29 cellular contexts compared by ENCODE assay signal in genomic region chr14:32136027-32136825, GRCh38. TPM values are rescaled to one million over a fixed set of nuclear protein-coding genes. Genes with fewer than 3 reads are reported as not detected.
A peak's percentile ranks its signal among the peaks of the same experiment; 100 is the strongest.
DNase-seq lines count a peak whose midpoint lies in the region; ATAC-seq, FAIRE-seq and TF ChIP-seq lines count a peak whose summit lies in the region.
"Had no signal": no experiment of that assay in that cellular context is flagged by ENCODE, and none has a peak within 500 bp of the region (broad histone marks: within the 10 kb centered on the region; RNA-seq: fewer than 3 reads in every experiment).

No MANE protein-coding gene starts in this region.

- FAIRE-seq in HepG2 (lab: Jason Lieb, UNC), result no peak
- FAIRE-seq: GM12878 had no signal

- CTCF ChIA-PET in HepG2 (lab: Yijun Ruan, JAX; ENCODE audit: low intra/inter-chr PET ratio, low total read pairs), result no interaction called here

- BruUV-seq in HepG2 (replicated peaks; lab: Mats Ljungman, UMichigan), result no TSS peak

- intact Hi-C loops in HepG2 (cut with micrococcal nuclease; ENCODE audit: unreplicated experiment), result no loop called here

- 89% methylated on average over 2 of the region's 2 CpGs; no CpG with 5 or more reads in 1 of the 2 experiments for WGBS in endodermal cell (ENCODE audit: insufficient coverage in 1 of 2, insufficient read length in 1 of 2), 2 experiments
- 93% methylated on average over 2 of the region's 2 CpGs for WGBS in HepG2 (ENCODE audit: low lambda C conversion rate)

- no peaks in the 10 kb centered on the region for H3K27me3 Mint-ChIP-seq in endodermal cell (ENCODE audit: insufficient read depth)
- H3K27me3 Mint-ChIP-seq: CD4-positive, alpha-beta memory T cell had no signal

- TF ChIP-seq EP300 in Ishikawa (IDR thresholded peaks at IDR 0.05; ENCODE audit: borderline replicate concordance) (no peak), HepG2 (IDR thresholded peaks at IDR 0.05; ENCODE audit: low read depth in 2 of 2, low read length in 2 of 2) (no peak), HepG2 (CRISPR knock-in tag; IDR thresholded peaks at IDR 0.05; ENCODE audit: borderline replicate concordance) (no peak)

- peaks cover 61% of the 10 kb centered on the region for H3K9me3 ChIP-seq in endodermal cell (ENCODE audit: control insufficient read depth, low read length)
- H3K9me3 ChIP-seq in HepG2 (ENCODE audit: low read length), result peaks cover 22% of the 10 kb centered on the region

- H3K27ac Mint-ChIP-seq in endodermal cell, result no peak overlapping the region
- H3K27ac Mint-ChIP-seq: CD4-positive, alpha-beta memory T cell; GM23338; H9 had no signal

- POLR2A ChIA-PET in HepG2 (lab: Yijun Ruan, JAX), result interaction anchor here (1.5 kb wide), 1 partner anchor 60 kb away, joined by 3 read pairs; the partner anchor contains the start of gene ARHGAP5

- H3K4me3 Mint-ChIP-seq in endodermal cell, result no peak overlapping the region
- H3K4me3 Mint-ChIP-seq: CD4-positive, alpha-beta memory T cell; GM23338; H9; HFFc6 had no signal

- DNase-seq in AG10803 (ENCODE audit: low read depth) (peak; percentile 13), endodermal cell (no peak), HepG2 (ENCODE audit: low spot score) (no peak), SIG-M5 treated with dmso at 0.1 percent for 504 hours (lab: John Stamatoyannopoulos, UW; ENCODE audit: unreplicated experiment) (no peak)
- DNase-seq in activated CD4-positive, alpha-beta T cell treated with anti-CD3 and anti-CD28 coated beads for 48 hours, result no peak
- DNase-seq: C1 segment of cervical spinal cord; Caco-2; CD4-positive, alpha-beta memory T cell; EL; GDM1; H9; HFFc6; KG1; MM.1S; NCI-H1048; NCI-H1417; NCI-H1694; NCI-H2029 treated with DMSO at 0.1 percent for 48 hours; NCI-H446 treated with DMSO at 0.1 percent for 48 hours; NCI-H526; NCI-H82; NK-92 treated with Interleukin-12 subunit alpha and Interleukin-12 subunit beta, amount 100 ng/mL, for 24 hours; PC-3; SW 1271 had no signal

- TF ChIP-seq RAD21 in Ishikawa (IDR thresholded peaks at IDR 0.05; ENCODE audit: low read depth) (no peak), HepG2 (CRISPR knock-in tag; IDR thresholded peaks at IDR 0.05) (no peak)

- H4K20me1 ChIP-seq in HepG2 (ENCODE audit: insufficient read depth, low read length), result 0 out of 2 replicates have a peak, but pooled peaks cover 5% of the 10 kb centered on the region

- H3K27me3 ChIP-seq in endodermal cell (ENCODE audit: control insufficient read depth, insufficient read depth, low read length, poor library complexity, severe bottlenecking) (no peaks in the 10 kb centered on the region), HepG2 (ENCODE audit: control insufficient read depth in 1 of 2, insufficient read depth in 2 of 2, low read length in 2 of 2) (no peaks in the 10 kb centered on the region)

- H3K9ac ChIP-seq in endodermal cell (ENCODE audit: extremely low read depth, low read length, poor library complexity, severe bottlenecking), result no peak overlapping the region
- no peak overlapping the region for H3K9ac ChIP-seq in HepG2 (ENCODE audit: insufficient read depth, low read depth, low read length)

- H3K9me3 Mint-ChIP-seq in endodermal cell, result peaks cover 53% of the 10 kb centered on the region

- peaks cover 71% of the 10 kb centered on the region for H3K36me3 ChIP-seq in endodermal cell (ENCODE audit: control insufficient read depth, insufficient read depth, low read length)
- peaks cover 4 to 13% of the 10 kb centered on the region in 2 experiments; a peak in 3 of 5 replicates for H3K36me3 ChIP-seq in HepG2 (replicated peaks in 1 of 2; ENCODE audit: control insufficient read depth in 1 of 2, insufficient read depth in 2 of 2, low read length in 2 of 2)

- H3K79me2 ChIP-seq in HepG2 (ENCODE audit: insufficient read depth, low read length), result peaks cover 29% of the 10 kb centered on the region

- H3K4me2 ChIP-seq in HepG2 (ENCODE audit: low read depth, low read length), result no peak overlapping the region
- H3K4me2 ChIP-seq: GM23338 had no signal

- H3K36me3 Mint-ChIP-seq in endodermal cell (ENCODE audit: low read depth), result peaks cover 80% of the 10 kb centered on the region

- in situ Hi-C loops in HepG2 (cut with HindIII; ENCODE audit: extremely low pct_ligation_motif_present, low pct_unique_long_range_greater_than_20kb), result no loop called here

- H3K27ac ChIP-seq in endodermal cell (ENCODE audit: low read depth, low read length), result no peak overlapping the region
- H3K27ac ChIP-seq in HepG2 (ENCODE audit: extremely low read length, insufficient read depth, low read length), result no peak overlapping the region

- ATAC-seq in HepG2 (no peak), HG03521 (IDR thresholded peaks at IDR 0.05; ENCODE audit: unreplicated experiment) (no peak)
- ATAC-seq: GM12878, GM23338, PC-3, Right ventricle myocardium inferior had no signal

- peaks cover 6% of the 10 kb centered on the region for H3K4me1 Mint-ChIP-seq in endodermal cell

- H3K4me1 ChIP-seq in endodermal cell (ENCODE audit: control insufficient read depth, insufficient read depth, low read length), result no peaks in the 10 kb centered on the region
- H3K4me1 ChIP-seq in HepG2 (ENCODE audit: insufficient read depth, low read length), result peaks cover 11% of the 10 kb centered on the region
- H3K4me1 ChIP-seq: Caco-2 had no signal

- TF ChIP-seq POLR2A in HepG2 (IDR thresholded peaks at IDR 0.05; ENCODE audit: insufficient read depth in 1 of 2, low read depth in 2 of 2, low read length in 2 of 2), result no peak

- TF ChIP-seq CTCF in AG10803 (conservative IDR thresholded peaks at IDR 0.05; ENCODE audit: low read length), result no peak
- TF ChIP-seq CTCF in endodermal cell (conservative IDR thresholded peaks at IDR 0.05), result no peak
- no peak for TF ChIP-seq CTCF in HepG2 (CRISPR knock-in tag; IDR thresholded peaks at IDR 0.05)

- no peak overlapping the region for H3K4me3 ChIP-seq in AG10803 (ENCODE audit: low read length)
- peak overlapping the region; percentile 36 for H3K4me3 ChIP-seq in endodermal cell (ENCODE audit: low read length)
- H3K4me3 ChIP-seq in HepG2 (replicated peaks in 1 of 3; ENCODE audit: insufficient read depth in 1 of 3, low read depth in 2 of 3, low read length in 3 of 3), result no peak overlapping the region
- H3K4me3 ChIP-seq: GM12878, GM23338 had no signal

- no peak overlapping the region for H2AFZ ChIP-seq in HepG2 (ENCODE audit: low read length)
- H2AFZ ChIP-seq: GM23338 had no signal

TF ChIP-seq in Ishikawa, 13 proteins besides CTCF, POLR2A, EP300 and RAD21:
- TF ChIP-seq TCF12 (IDR thresholded peaks at IDR 0.05; ENCODE audit: low read depth), result no peak
- peak; percentile 76 for TF ChIP-seq CEBPB (IDR thresholded peaks at IDR 0.05)

TF ChIP-seq in HepG2, 621 proteins besides CTCF, POLR2A, EP300 and RAD21 (continues in another document):
- TF ChIP-seq TBL1XR1 (IDR thresholded peaks at IDR 0.05; ENCODE audit: borderline replicate concordance, low read length, partially characterized antibody), result no peak
- TF ChIP-seq MBD4 (IDR thresholded peaks at IDR 0.05; ENCODE audit: borderline replicate concordance, low read length), result no peak
- no peak for TF ChIP-seq ZNF333 (CRISPR knock-in tag; IDR thresholded peaks at IDR 0.05; ENCODE audit: borderline replicate concordance)
- TF ChIP-seq RARA (CRISPR knock-in tag; IDR thresholded peaks at IDR 0.05), result no peak
- TF ChIP-seq ZBTB1 (CRISPR knock-in tag; IDR thresholded peaks at IDR 0.05; ENCODE audit: borderline replicate concordance), result no peak
- peak; percentile 44; the same call in 1 of the 2 replicates for TF ChIP-seq CEBPG (CRISPR knock-in tag; IDR thresholded peaks at IDR 0.05)
- no peak for TF ChIP-seq PAF1 (CRISPR knock-in tag; IDR thresholded peaks at IDR 0.05)
- no peak for TF ChIP-seq TFDP2 (CRISPR knock-in tag; IDR thresholded peaks at IDR 0.05)
- TF ChIP-seq CEBPB (IDR thresholded peaks at IDR 0.05; ENCODE audit: borderline replicate concordance, low read depth, low read length), result peak; percentile 85; the same call in 1 of the 2 replicates
- TF ChIP-seq TOPORS (CRISPR knock-in tag; IDR thresholded peaks at IDR 0.05), result no peak
- no peak for TF ChIP-seq ZNF253 (CRISPR knock-in tag; IDR thresholded peaks at IDR 0.05; ENCODE audit: borderline replicate concordance)
- no peak for TF ChIP-seq ZNF296 (CRISPR knock-in tag; conservative IDR thresholded peaks at IDR 0.05)

RNA-seq across cellular contexts. Expression of gene ARHGAP5, which starts 59.1 kb away (rescaled TPM):
- 100 to 1,000 TPM; 122 to 133 TPM for total RNA-seq in endodermal cell
- 57.3 TPM for polyA plus RNA-seq in endodermal cell (2013, experiment 1 of 2)
- polyA plus RNA-seq in endodermal cell (2013, experiment 2 of 2), result 62.8 TPM
- 144 and 251 TPM in 2 replicates for total RNA-seq in HepG2 (2016; rRNA removed; fragmentation: Illumina TruSeq; extraction: Trizol)
- total RNA-seq in HepG2 (2016; cell fraction: cytosol; rRNA removed; fragmentation: Illumina TruSeq; extraction: Trizol; ENCODE audit: low read depth), result 107 and 120 TPM in 2 replicates
- 143 and 234 TPM in 2 replicates for total RNA-seq in HepG2 (2016; cell fraction: insoluble cytoplasmic fraction; rRNA removed; fragmentation: Illumina TruSeq; extraction: Trizol)
- total RNA-seq in HepG2 (2016; cell fraction: membrane; rRNA removed; fragmentation: Illumina TruSeq; extraction: Trizol), result 251 and 354 TPM in 2 replicates
- 126 and 127 TPM in 2 replicates for total RNA-seq in HepG2 (2016; cell fraction: nucleus; rRNA removed; fragmentation: Illumina TruSeq; extraction: Trizol)
- 33.2 and 33.7 TPM in 2 replicates for polyA plus RNA-seq in HepG2 (2011; rRNA removed)
- polyA plus RNA-seq in HepG2 (2011; cell fraction: cytosol; rRNA removed), result 9.5 and 23.4 TPM in 2 replicates
- polyA plus RNA-seq in HepG2 (2011; cell fraction: nucleus; rRNA removed), result 16.4 and 21.5 TPM in 2 replicates
- polyA plus RNA-seq in HepG2 (2012), result 66.9 and 68.2 TPM in 2 replicates
- 7.1 and 8.7 TPM in 2 replicates for polyA plus RNA-seq in HepG2 (2016; cell fraction: cytosol; fragmentation: Illumina TruSeq; extraction: Trizol; ENCODE audit: low read depth)
- 97.2 and 109 TPM in 2 replicates for polyA plus RNA-seq in HepG2 (2016; cell fraction: insoluble cytoplasmic fraction; fragmentation: Illumina TruSeq; extraction: Trizol; ENCODE audit: low read depth)
- polyA plus RNA-seq in HepG2 (2016; cell fraction: membrane; fragmentation: Illumina TruSeq; extraction: Trizol; ENCODE audit: low read depth), result 24.4 and 27.7 TPM in 2 replicates
- polyA plus RNA-seq in HepG2 (2016; cell fraction: nucleus; fragmentation: Illumina TruSeq; extraction: Trizol; ENCODE audit: insufficient read depth, low read depth), result 58.3 and 60.5 TPM in 2 replicates
- 32.3 and 33.4 TPM in 2 replicates for polyA minus RNA-seq in HepG2 (2011; rRNA and poly(A)+ RNA removed; ENCODE audit: low replicate concordance)
- polyA minus RNA-seq in HepG2 (2011; cell fraction: cytosol; rRNA and poly(A)+ RNA removed), result 126 and 147 TPM in 2 replicates
- 187 and 220 TPM in 2 replicates for polyA minus RNA-seq in HepG2 (2011; cell fraction: nucleus; rRNA and poly(A)+ RNA removed)
